In genomic region chr9:21611896-21612295, GRCh38 we compare ENCODE assay signal across 18 cellular contexts.
DNase-seq lines count a peak whose midpoint lies in the region; ATAC-seq and TF ChIP-seq lines count a peak whose summit lies in the region.
"Had no signal": no experiment of that assay in that cellular context is flagged by ENCODE, and none has a peak within 500 bp of the region (broad histone marks: within the 10 kb centered on the region; RNA-seq: fewer than 3 reads in every experiment).

No MANE protein-coding gene starts in this region.

- no peak for TF ChIP-seq POLR2A in Peyer's patch (IDR thresholded peaks at IDR 0.05)

- no peaks in the 10 kb centered on the region for H3K4me1 ChIP-seq in Peyer's patch
- H3K4me1 ChIP-seq: left lung, right lobe of liver, transverse colon had no signal

- no peak overlapping the region for H3K4me3 ChIP-seq in Peyer's patch
- H3K4me3 ChIP-seq: GM23338, K562, left lung, right lobe of liver, transverse colon had no signal

- no peaks in the 10 kb centered on the region for H3K27me3 Mint-ChIP-seq in activated CD8-positive, alpha-beta T cell treated with anti-CD3 and anti-CD28 coated beads for 36 hours
- peaks cover 11% of the 10 kb centered on the region for H3K27me3 Mint-ChIP-seq in central memory CD8-positive, alpha-beta T cell
- H3K27me3 Mint-ChIP-seq in Calu3 (ENCODE audit: unreplicated experiment), result no peaks in the 10 kb centered on the region

- POLR2A ChIA-PET in activated CD8-positive, alpha-beta T cell treated with anti-CD3 and anti-CD28 coated beads for 36 hours (lab: Charles Lee), result no interaction called here

- DNase-seq in activated CD8-positive, alpha-beta memory T cell treated with anti-CD3 and anti-CD28 coated beads for 4 hours (ENCODE audit: low read depth in 2 of 2), result peak; percentile 3 to 14
- DNase-seq in activated CD8-positive, alpha-beta memory T cell treated with anti-CD3 and anti-CD28 coated beads for 24 hours, result no peak
- DNase-seq in activated CD8-positive, alpha-beta T cell treated with anti-CD3 and anti-CD28 coated beads for 36 hours, result peak; percentile 62
- DNase-seq in central memory CD8-positive, alpha-beta T cell (ENCODE audit: low spot score in 2 of 2), result no peak
- peak in 2 of 3 experiments; percentile 5 to 15 for DNase-seq in stimulated activated CD4-positive, alpha-beta T cell treated with anti-CD3 and anti-CD28 coated beads, TNF-alpha, amount 100 ng/mL, for 4 hours (ENCODE audit: low read depth in 3 of 3)
- DNase-seq in Calu3, result no peak
- no peak for DNase-seq in Peyer's patch
- no peak for DNase-seq in GOT3 (lab: John Stamatoyannopoulos, UW)
- DNase-seq: COR-L47, hippocampal formation, left lung, NCI-H1694, right lobe of liver, SHP77 treated with DMSO at 0.1 percent for 48 hours, transverse colon had no signal

- peaks cover 59% of the 10 kb centered on the region for H3K4me1 Mint-ChIP-seq in activated CD8-positive, alpha-beta T cell treated with anti-CD3 and anti-CD28 coated beads for 36 hours (ENCODE audit: low read depth)
- H3K4me1 Mint-ChIP-seq in central memory CD8-positive, alpha-beta T cell, result peaks cover 15% of the 10 kb centered on the region
- H3K4me1 Mint-ChIP-seq in Calu3 (ENCODE audit: low read depth, unreplicated experiment), result peaks cover 8% of the 10 kb centered on the region
- H3K4me1 Mint-ChIP-seq: nephron had no signal

- TF ChIP-seq CTCF in activated CD8-positive, alpha-beta T cell treated with anti-CD3 and anti-CD28 coated beads for 36 hours (IDR thresholded peaks at IDR 0.05), result no peak
- TF ChIP-seq CTCF in Calu3 (IDR thresholded peaks at IDR 0.05; ENCODE audit: unreplicated experiment), result no peak
- no peak for TF ChIP-seq CTCF in Peyer's patch (IDR thresholded peaks at IDR 0.05)

- H3K9me3 ChIP-seq in Peyer's patch, result no peaks in the 10 kb centered on the region
- H3K9me3 ChIP-seq: left lung, right lobe of liver, transverse colon had no signal

- peaks cover under 1% of the 10 kb centered on the region for H3K9me3 Mint-ChIP-seq in activated CD8-positive, alpha-beta T cell treated with anti-CD3 and anti-CD28 coated beads for 36 hours
- H3K9me3 Mint-ChIP-seq in central memory CD8-positive, alpha-beta T cell, result no peaks in the 10 kb centered on the region
- no peaks in the 10 kb centered on the region for H3K9me3 Mint-ChIP-seq in Calu3 (ENCODE audit: low read depth, unreplicated experiment)
- H3K9me3 Mint-ChIP-seq: GM23338, nephron had no signal

- BruUV-seq in Calu3 (replicated peaks; lab: Mats Ljungman, UMichigan), result no TSS peak

- intact Hi-C loops in activated CD8-positive, alpha-beta T cell treated with anti-CD3 and anti-CD28 coated beads for 36 hours (cut with micrococcal nuclease), result loop anchor here (5.0 to 10.0 kb wide), 2 partner anchors 70 to 137 kb away; no protein-coding TSS in a partner anchor
- intact Hi-C loops in Calu3 (cut with micrococcal nuclease; ENCODE audit: unreplicated experiment), result no loop called here

- H3K27ac ChIP-seq in Peyer's patch, result no peak overlapping the region
- H3K27ac ChIP-seq: left lung, right lobe of liver, transverse colon had no signal

- H3K36me3 ChIP-seq in Peyer's patch, result no peaks in the 10 kb centered on the region
- H3K36me3 ChIP-seq: left lung, right lobe of liver, transverse colon had no signal

- CTCF ChIA-PET in activated CD8-positive, alpha-beta T cell treated with anti-CD3 and anti-CD28 coated beads for 36 hours (lab: Charles Lee), result no interaction called here
- CTCF ChIA-PET in Calu3 (lab: Charles Lee), result no interaction called here

- H3K27ac Mint-ChIP-seq in activated CD8-positive, alpha-beta T cell treated with anti-CD3 and anti-CD28 coated beads for 36 hours, result peak overlapping the region; percentile 21
- no peak overlapping the region for H3K27ac Mint-ChIP-seq in central memory CD8-positive, alpha-beta T cell (ENCODE audit: low read depth)
- H3K27ac Mint-ChIP-seq in Calu3 (ENCODE audit: unreplicated experiment), result no peak overlapping the region
- H3K27ac Mint-ChIP-seq: GM23338, nephron had no signal

- peak; percentile 85 for ATAC-seq in activated CD8-positive, alpha-beta T cell treated with anti-CD3 and anti-CD28 coated beads for 36 hours
- ATAC-seq in central memory CD8-positive, alpha-beta T cell (replicated peaks; ENCODE audit: extremely low read depth, poor library complexity, severe bottlenecking), result peak; percentile 72
- ATAC-seq: GM23338, K562, left lung, right lobe of liver had no signal

- H3K4me3 Mint-ChIP-seq in activated CD8-positive, alpha-beta T cell treated with anti-CD3 and anti-CD28 coated beads for 36 hours, result no peak overlapping the region
- H3K4me3 Mint-ChIP-seq in central memory CD8-positive, alpha-beta T cell, result no peak overlapping the region
- no peak overlapping the region for H3K4me3 Mint-ChIP-seq in Calu3 (ENCODE audit: low read depth, unreplicated experiment)
- H3K4me3 Mint-ChIP-seq: GM23338, nephron had no signal

- no peaks in the 10 kb centered on the region for H3K27me3 ChIP-seq in Peyer's patch
- H3K27me3 ChIP-seq: right lobe of liver, transverse colon had no signal

- H3K36me3 Mint-ChIP-seq in activated CD8-positive, alpha-beta T cell treated with anti-CD3 and anti-CD28 coated beads for 36 hours (ENCODE audit: low read depth), result no peaks in the 10 kb centered on the region
- H3K36me3 Mint-ChIP-seq in central memory CD8-positive, alpha-beta T cell (ENCODE audit: insufficient read depth), result no peaks in the 10 kb centered on the region
- H3K36me3 Mint-ChIP-seq in Calu3 (ENCODE audit: insufficient read depth, unreplicated experiment), result no peaks in the 10 kb centered on the region

Comparison
In these comparisons a context has a peak if more than half of its experiments do, and no peak if none do; other contexts are left out.
1. DNase-seq: peak in activated CD8-positive, alpha-beta memory T cell treated with anti-CD3 and anti-CD28 coated beads for 4 hours (2 of 2), activated CD8-positive, alpha-beta T cell treated with anti-CD3 and anti-CD28 coated beads for 36 hours (single experiment) and stimulated activated CD4-positive, alpha-beta T cell treated with anti-CD3 and anti-CD28 coated beads, TNF-alpha, amount 100 ng/mL, for 4 hours (2 of 3); none in activated CD8-positive, alpha-beta memory T cell treated with anti-CD3 and anti-CD28 coated beads for 24 hours (single experiment), central memory CD8-positive, alpha-beta T cell (0 of 2), Calu3 (single experiment), Peyer's patch (0 of 3) and GOT3 (single experiment).